In genomic region chr15:84981054-84981710, GRCh38 we compare ENCODE assay signal across 8 cellular contexts. TPM values are rescaled to one million over a fixed set of nuclear protein-coding genes. Genes with fewer than 3 reads are reported as not detected.
A peak's percentile ranks its signal among the peaks of the same experiment; 100 is the strongest.
DNase-seq lines count a peak whose midpoint lies in the region; ATAC-seq and TF ChIP-seq lines count a peak whose summit lies in the region.

No MANE protein-coding gene starts in this region.

- H3K14ac ChIP-seq in mesenchymal stem cell (ENCODE audit: low read length in 2 of 2), result peak overlapping the region; percentile 78 to 95

- H3K36me3 Mint-ChIP-seq in CD4-positive, alpha-beta memory T cell, result peaks cover 0 to 12% of the 10 kb centered on the region in 2 donors
- peaks cover 4% of the 10 kb centered on the region for H3K36me3 Mint-ChIP-seq in activated CD8-positive, alpha-beta T cell treated with anti-CD3 and anti-CD28 coated beads for 36 hours (ENCODE audit: low read depth)

- no peak overlapping the region for H2BK5ac ChIP-seq in mesenchymal stem cell (ENCODE audit: low read depth, low read length, poor library complexity, severe bottlenecking)

- peak overlapping the region; percentile 83 for H3K27ac ChIP-seq in CD4-positive, alpha-beta memory T cell (ENCODE audit: low read depth, low read length)
- peak overlapping the region; percentile 79 for H3K27ac ChIP-seq in mesenchymal stem cell (ENCODE audit: low read length, poor library complexity, severe bottlenecking)

- H3K4me3 Mint-ChIP-seq in CD4-positive, alpha-beta memory T cell, result peak overlapping the region; percentile 89 to 98 (median 95)
- H3K4me3 Mint-ChIP-seq in activated CD8-positive, alpha-beta T cell treated with anti-CD3 and anti-CD28 coated beads for 36 hours, result peak overlapping the region; percentile 86

- H3K4me1 ChIP-seq in CD4-positive, alpha-beta memory T cell (ENCODE audit: insufficient read depth, low read length), result peaks cover 42% of the 10 kb centered on the region
- peaks cover 6% of the 10 kb centered on the region for H3K4me1 ChIP-seq in mesenchymal stem cell (ENCODE audit: control insufficient read depth, insufficient read depth, low read depth, low read length)

- no peaks in the 10 kb centered on the region for H3K9me3 ChIP-seq in CD4-positive, alpha-beta memory T cell (ENCODE audit: control insufficient read depth in 1 of 2, low read length in 2 of 2)
- no peaks in the 10 kb centered on the region for H3K9me3 ChIP-seq in mesenchymal stem cell (ENCODE audit: control insufficient read depth, low read length)

- H2AFZ ChIP-seq in mesenchymal stem cell (ENCODE audit: low read depth, low read length), result peak overlapping the region; percentile 77

- H3K4me2 ChIP-seq in mesenchymal stem cell (ENCODE audit: low read length, poor library complexity, severe bottlenecking), result peak overlapping the region; percentile 91

- H3K27me3 Mint-ChIP-seq in CD4-positive, alpha-beta memory T cell, result no peaks in the 10 kb centered on the region
- no peaks in the 10 kb centered on the region for H3K27me3 Mint-ChIP-seq in activated CD8-positive, alpha-beta T cell treated with anti-CD3 and anti-CD28 coated beads for 36 hours

- peak overlapping the region; percentile 81 for H4K8ac ChIP-seq in mesenchymal stem cell (ENCODE audit: low read length)

- CTCF ChIA-PET in CD4-positive, alpha-beta memory T cell (lab: Charles Lee; ENCODE audit: partially characterized antibody), result interaction anchor here (0.8 to 2.6 kb wide), 10 partner anchors 8 to 410 kb away, joined by 3 to 8 read pairs (median 4); no protein-coding TSS in a partner anchor
- CTCF ChIA-PET in activated CD8-positive, alpha-beta T cell treated with anti-CD3 and anti-CD28 coated beads for 36 hours (lab: Charles Lee), result interaction anchor here (0.7 to 1.4 kb wide), 6 partner anchors 24 to 394 kb away, joined by 3 to 6 read pairs (median 3); no protein-coding TSS in a partner anchor

- peak overlapping the region; percentile 89 for H2BK120ac ChIP-seq in mesenchymal stem cell (ENCODE audit: low read depth, low read length)

- H3K27ac Mint-ChIP-seq in CD4-positive, alpha-beta memory T cell, result peak overlapping the region; percentile 94 to 98 (median 97)
- H3K27ac Mint-ChIP-seq in activated CD8-positive, alpha-beta T cell treated with anti-CD3 and anti-CD28 coated beads for 36 hours, result peak overlapping the region; percentile 95

- H3K4me3 ChIP-seq in CD4-positive, alpha-beta memory T cell (ENCODE audit: low read length in 2 of 2), result peak overlapping the region; percentile 43 to 86
- peak overlapping the region; percentile 81 to 96 for H3K4me3 ChIP-seq in mesenchymal stem cell (ENCODE audit: insufficient read depth in 1 of 2, low read depth in 1 of 2, low read length in 2 of 2)

- peak overlapping the region; percentile 52 to 85 for H2BK12ac ChIP-seq in mesenchymal stem cell (ENCODE audit: low read length in 2 of 2)

- peak; percentile 95 to 99 (median 98) for DNase-seq in CD4-positive, alpha-beta memory T cell
- DNase-seq in NCI-H82 treated with DMSO at 0.1 percent for 48 hours (lab: John Stamatoyannopoulos, UW; ENCODE audit: unreplicated experiment), result peak; percentile 78
- DNase-seq in activated CD8-positive, alpha-beta T cell treated with anti-CD3 and anti-CD28 coated beads for 36 hours, result peak; percentile 94
- peak; percentile 91 for DNase-seq in effector CD8-positive, alpha-beta T cell (lab: John Stamatoyannopoulos, UW)
- peak; percentile 97 for DNase-seq in mesenchymal stem cell
- DNase-seq in stimulated activated CD8-positive, alpha-beta memory T cell treated with anti-CD3 and anti-CD28 coated beads, Interleukin-12 subunit alpha, Interleukin-12 subunit beta, amount 100 ng/mL, for 24 hours (ENCODE audit: extremely low read depth), result peak; percentile 89

- no peaks in the 10 kb centered on the region for H3K9me3 Mint-ChIP-seq in CD4-positive, alpha-beta memory T cell
- no peaks in the 10 kb centered on the region for H3K9me3 Mint-ChIP-seq in activated CD8-positive, alpha-beta T cell treated with anti-CD3 and anti-CD28 coated beads for 36 hours

- peak overlapping the region; percentile 85 for H2BK15ac ChIP-seq in mesenchymal stem cell (ENCODE audit: low read depth, poor library complexity, severe bottlenecking)

- H3K79me1 ChIP-seq in mesenchymal stem cell (replicated peaks; ENCODE audit: low read length, poor library complexity, severe bottlenecking), result peaks cover 1% of the 10 kb centered on the region

- peaks cover 24 to 51% (median 38%) of the 10 kb centered on the region in 4 donors for H3K4me1 Mint-ChIP-seq in CD4-positive, alpha-beta memory T cell
- H3K4me1 Mint-ChIP-seq in activated CD8-positive, alpha-beta T cell treated with anti-CD3 and anti-CD28 coated beads for 36 hours (ENCODE audit: low read depth), result peaks cover 42% of the 10 kb centered on the region

- no peak overlapping the region for H2AK5ac ChIP-seq in mesenchymal stem cell (ENCODE audit: low read length, severe bottlenecking)

- ATAC-seq in GM19438 (IDR thresholded peaks at IDR 0.05; ENCODE audit: low read depth, unreplicated experiment) (peak; percentile 59), HG03571 (IDR thresholded peaks at IDR 0.05; ENCODE audit: unreplicated experiment) (peak; percentile 48)
- ATAC-seq in activated CD8-positive, alpha-beta T cell treated with anti-CD3 and anti-CD28 coated beads for 36 hours, result peak; percentile 82

- intact Hi-C loops in CD4-positive, alpha-beta memory T cell (cut with micrococcal nuclease), result loop anchor here (1.0 to 2.0 kb wide), 4 partner anchors 9 to 400 kb away; partner anchors contain the start of genes AKAP13, WDR73 and ZSCAN2
- intact Hi-C loops in activated CD8-positive, alpha-beta T cell treated with anti-CD3 and anti-CD28 coated beads for 36 hours (cut with micrococcal nuclease), result no loop called here

- H3K23ac ChIP-seq in mesenchymal stem cell (ENCODE audit: low read length in 2 of 2), result no peak overlapping the region

- H3K18ac ChIP-seq in mesenchymal stem cell (ENCODE audit: low read depth in 1 of 2, low read length in 2 of 2), result peak overlapping the region; percentile 86 to 94

- H4K91ac ChIP-seq in mesenchymal stem cell (ENCODE audit: low read length), result peak overlapping the region; percentile 91

- peak overlapping the region; percentile 89 for H3K9ac ChIP-seq in mesenchymal stem cell (ENCODE audit: low read length)

- under 1% methylated on average over 46 of the region's 75 CpGs for WGBS in mesenchymal stem cell

- TF ChIP-seq CTCF in activated CD8-positive, alpha-beta T cell treated with anti-CD3 and anti-CD28 coated beads for 36 hours (IDR thresholded peaks at IDR 0.05), result no peak

- H3K4ac ChIP-seq in mesenchymal stem cell (ENCODE audit: low read depth in 1 of 2, low read length in 2 of 2), result peak overlapping the region; percentile 80 to 96

- POLR2A ChIA-PET in CD4-positive, alpha-beta memory T cell (lab: Charles Lee; ENCODE audit: partially characterized antibody), result interaction anchor here (0.8 to 3.8 kb wide), 31 partner anchors 7 to 601 kb away, joined by 3 to 25 read pairs (median 5); partner anchors contain the start of genes SEC11A and WDR73
- POLR2A ChIA-PET in activated CD8-positive, alpha-beta T cell treated with anti-CD3 and anti-CD28 coated beads for 36 hours (lab: Charles Lee), result interaction anchor here (0.6 to 2.6 kb wide), 10 partner anchors 9 to 761 kb away, joined by 3 to 14 read pairs (median 3); no protein-coding TSS in a partner anchor

- no peaks in the 10 kb centered on the region for H3K27me3 ChIP-seq in CD4-positive, alpha-beta memory T cell (ENCODE audit: insufficient read depth, low read length)
- peaks cover 0 to 4% of the 10 kb centered on the region in 2 experiments for H3K27me3 ChIP-seq in mesenchymal stem cell (ENCODE audit: control insufficient read depth in 1 of 2, insufficient read depth in 1 of 2, low read length in 2 of 2)

- no peaks in the 10 kb centered on the region for H3K36me3 ChIP-seq in CD4-positive, alpha-beta memory T cell (ENCODE audit: insufficient read depth, low read length)
- H3K36me3 ChIP-seq in mesenchymal stem cell (ENCODE audit: control insufficient read depth in 1 of 2, insufficient read depth in 2 of 2, low read depth in 1 of 2, low read length in 2 of 2), result no peaks in the 10 kb centered on the region

RNA-seq across cellular contexts. Expression of gene PDE8A, which starts 0.5 kb away (rescaled TPM):
- 10 to 100 TPM; 39.2 to 41.3 TPM for total RNA-seq in CD4-positive, alpha-beta memory T cell
- polyA plus RNA-seq in CD4-positive, alpha-beta memory T cell, result 1 to 10 TPM; 1.9 to 5.6 TPM
- total RNA-seq in activated CD8-positive, alpha-beta T cell treated with anti-CD3 and anti-CD28 coated beads for 36 hours, result 10 to 100 TPM; 23.2 to 24.4 TPM
- 35.2 TPM for polyA plus RNA-seq in mesenchymal stem cell (2013, experiment 1 of 2)
- 34.9 TPM for polyA plus RNA-seq in mesenchymal stem cell (2013, experiment 2 of 2)

Comparison
In these comparisons a context has a peak if more than half of its experiments do, and no peak if none do; other contexts are left out.
1. Peak in every context shown above with its lines: DNase-seq, ATAC-seq, H3K4me3 ChIP-seq and H3K27ac ChIP-seq.